13 cellular contexts compared by ENCODE assay signal in genomic region chr15:60414016-60414682, GRCh38. TPM values are rescaled to one million over a fixed set of nuclear protein-coding genes. Genes with fewer than 3 reads are reported as not detected.
DNase-seq lines count a peak whose midpoint lies in the region; ATAC-seq, FAIRE-seq and TF ChIP-seq lines count a peak whose summit lies in the region.
"Had no signal": no experiment of that assay in that cellular context is flagged by ENCODE, and none has a peak within 500 bp of the region (broad histone marks: within the 10 kb centered on the region; RNA-seq: fewer than 3 reads in every experiment).

No MANE protein-coding gene starts in this region.

- H3K27ac ChIP-seq in PC-3 (ENCODE audit: low read length) (peak overlapping the region; percentile 62), H1 (ENCODE audit: low read depth, low read length) (no peak overlapping the region)

- no peaks in the 10 kb centered on the region for H3K36me3 ChIP-seq in PC-3 (ENCODE audit: low read depth, low read length)
- no peaks in the 10 kb centered on the region for H3K36me3 ChIP-seq in H1 (ENCODE audit: control insufficient read depth in 2 of 4, insufficient read depth in 4 of 4, low read length in 3 of 4)

- TF ChIP-seq EP300 in H1 (IDR thresholded peaks at IDR 0.05; ENCODE audit: borderline replicate concordance in 1 of 2, low read depth in 2 of 2, low read length in 2 of 2): no peak

- no peak overlapping the region for H2AFZ ChIP-seq in PC-3 (ENCODE audit: low read length)
- no peak overlapping the region for H2AFZ ChIP-seq in H1 (ENCODE audit: low read length)

- peak; percentile 94 for ATAC-seq in PC-3
- peak; percentile 80 for ATAC-seq in omental fat pad (ENCODE audit: low FRiP score)
- ATAC-seq in activated CD8-positive, alpha-beta memory T cell treated with anti-CD3 and anti-CD28 coated beads, Interleukin-2, amount 10 ng/mL, durations not matched to agents 7 days and 5 days: no peak
- ATAC-seq: stimulated activated naive B cell treated with anti-CD40 and anti-IgM and Interleukin-4, amounts not matched to agents 10 μg/mL and 1 μg/mL and 100 μg/mL, for 72 hours had no signal

- no peak overlapping the region for H3K4me3 Mint-ChIP-seq in activated CD8-positive, alpha-beta memory T cell treated with anti-CD3 and anti-CD28 coated beads, Interleukin-2, amount 10 ng/mL, durations not matched to agents 7 days and 5 days
- H3K4me3 Mint-ChIP-seq: stimulated activated naive B cell treated with anti-CD40 and anti-IgM and Interleukin-4, amounts not matched to agents 10 μg/mL and 1 μg/mL and 100 μg/mL, for 72 hours had no signal

- no peak overlapping the region for H2BK20ac ChIP-seq in H1 (ENCODE audit: low read length)

- H4K8ac ChIP-seq in H1 (ENCODE audit: extremely low read depth, insufficient read depth, low read length): no peak overlapping the region

- peaks cover 25% of the 10 kb centered on the region for H3K4me1 ChIP-seq in PC-3 (ENCODE audit: insufficient read depth, low read length)
- no peaks in the 10 kb centered on the region for H3K4me1 ChIP-seq in H1 (replicated peaks in 1 of 4; ENCODE audit: control insufficient read depth in 3 of 4, insufficient read depth in 4 of 4, low read length in 3 of 4)

- TF ChIP-seq RAD21 in H1 (IDR thresholded peaks at IDR 0.05 in 1 of 2, conservative IDR thresholded peaks at IDR 0.05 in 1 of 2; ENCODE audit: low read depth in 2 of 2, low read length in 2 of 2): no peak

- no peaks in the 10 kb centered on the region for H3K23me2 ChIP-seq in H1 (ENCODE audit: low read depth, low read length)

- no peaks in the 10 kb centered on the region for H3K27me3 ChIP-seq in PC-3 (ENCODE audit: low read length)
- H3K27me3 ChIP-seq in H1 (replicated peaks in 1 of 4; ENCODE audit: control insufficient read depth in 3 of 4, extremely low read depth in 1 of 4, insufficient read depth in 3 of 4, low read length in 3 of 4): no peaks in the 10 kb centered on the region

- 0 out of 2 replicates have a peak overlapping the region, but pooled peaks have one; percentile 39 for H2BK12ac ChIP-seq in H1 (ENCODE audit: low read depth, low read length)

- H3K9ac ChIP-seq in PC-3 (ENCODE audit: low read length) (0 out of 2 replicates have a peak overlapping the region, but pooled peaks have one; percentile 10), H1 (replicated peaks in 1 of 4; ENCODE audit: extremely low read depth in 1 of 4, low read depth in 3 of 4, low read length in 3 of 4) (no peak overlapping the region)

- H3K18ac ChIP-seq in H1 (ENCODE audit: extremely low read depth, low read length): no peak overlapping the region

- H3K4ac ChIP-seq in H1 (replicated peaks; ENCODE audit: insufficient read length, low read depth, low read length): no peak overlapping the region

- no peak overlapping the region for H4K91ac ChIP-seq in H1 (replicated peaks; ENCODE audit: insufficient read length, low read length)

- peaks cover 4% of the 10 kb centered on the region for H3F3A ChIP-seq in PC-3 (ENCODE audit: low read length, unreplicated experiment)

- TF ChIP-seq POLR2A in H1 (IDR thresholded peaks at IDR 0.05; ENCODE audit: control extremely low read depth in 1 of 2, low read depth in 2 of 2, low read length in 2 of 2): no peak
- no peak for TF ChIP-seq POLR2A in GM12891 (IDR thresholded peaks at IDR 0.05; ENCODE audit: low read depth, low read length)

- CTCF ChIA-PET in PC-3 (lab: Charles Lee) (no interaction called here), H1 (lab: Charles Lee; ENCODE audit: partially characterized antibody) (interaction anchor here (1.1 to 1.8 kb wide), 5 partner anchors 8 to 202 kb away, joined by 3 to 6 read pairs (median 3); no protein-coding TSS in a partner anchor)
- CTCF ChIA-PET in activated CD8-positive, alpha-beta memory T cell treated with anti-CD3 and anti-CD28 coated beads, Interleukin-2, amount 10 ng/mL, durations not matched to agents 7 days and 5 days (lab: Charles Lee): interaction anchor here (1.7 kb wide), 1 partner anchor 16 kb away, joined by 4 read pairs; no protein-coding TSS in a partner anchor

- no peaks in the 10 kb centered on the region for H3K79me1 ChIP-seq in H1 (ENCODE audit: low read depth, low read length)

- H3K27ac Mint-ChIP-seq in activated CD8-positive, alpha-beta memory T cell treated with anti-CD3 and anti-CD28 coated beads, Interleukin-2, amount 10 ng/mL, durations not matched to agents 7 days and 5 days: no peak overlapping the region
- H3K27ac Mint-ChIP-seq: stimulated activated naive B cell treated with anti-CD40 and anti-IgM and Interleukin-4, amounts not matched to agents 10 μg/mL and 1 μg/mL and 100 μg/mL, for 72 hours had no signal

- H4K5ac ChIP-seq in H1 (ENCODE audit: insufficient read length, low read depth, low read length): no peak overlapping the region

- 74% methylated on average over 10 of the region's 10 CpGs; no CpG with 5 or more reads in 1 of the 2 experiments for WGBS in H1 (ENCODE audit: extremely low coverage in 1 of 2, insufficient coverage in 1 of 2, insufficient read length in 1 of 2, insufficient replicate concordance in 2 of 2, low coverage in 1 of 2, low lambda C conversion rate in 2 of 2, missing lambda C conversion rate in 1 of 2), 2 experiments

- POLR2A ChIA-PET in PC-3 (lab: Charles Lee; ENCODE audit: unreplicated experiment) (interaction anchor here (0.6 kb wide), 2 partner anchors 14 to 51 kb away, joined by 3 to 6 read pairs; no protein-coding TSS in a partner anchor), H1 (lab: Charles Lee; ENCODE audit: partially characterized antibody) (interaction anchor here (1.3 to 1.7 kb wide), 2 partner anchors 14 to 22 kb away, joined by 3 to 6 read pairs; no protein-coding TSS in a partner anchor)

- H3K4me3 ChIP-seq in PC-3 (ENCODE audit: low read length): no peak overlapping the region
- no peak overlapping the region for H3K4me3 ChIP-seq in H1 (ENCODE audit: extremely low read depth in 1 of 4, insufficient read depth in 2 of 4, low read depth in 3 of 4, low read length in 4 of 4)

- no peak overlapping the region for H3K56ac ChIP-seq in H1 (replicated peaks; ENCODE audit: insufficient read length, low read depth, low read length)

- intact Hi-C loops in PC-3 (cut with micrococcal nuclease): no loop called here

- H3K4me1 Mint-ChIP-seq in activated CD8-positive, alpha-beta memory T cell treated with anti-CD3 and anti-CD28 coated beads, Interleukin-2, amount 10 ng/mL, durations not matched to agents 7 days and 5 days: peaks cover 8% of the 10 kb centered on the region

- H3K9me3 Mint-ChIP-seq in activated CD8-positive, alpha-beta memory T cell treated with anti-CD3 and anti-CD28 coated beads, Interleukin-2, amount 10 ng/mL, durations not matched to agents 7 days and 5 days (ENCODE audit: low read depth): no peaks in the 10 kb centered on the region
- H3K9me3 Mint-ChIP-seq: stimulated activated naive B cell treated with anti-CD40 and anti-IgM and Interleukin-4, amounts not matched to agents 10 μg/mL and 1 μg/mL and 100 μg/mL, for 72 hours had no signal

- BruUV-seq in PC-3 (replicated peaks; lab: Mats Ljungman, UMichigan): no TSS peak

- H3K4me2 ChIP-seq in PC-3 (ENCODE audit: low read length): peak overlapping the region; percentile 45
- H3K4me2 ChIP-seq in H1 (ENCODE audit: insufficient read depth in 1 of 2, low read depth in 2 of 2, low read length in 2 of 2): no peak overlapping the region

- H2BK15ac ChIP-seq in H1 (ENCODE audit: low read length): no peak overlapping the region

- H4K20me1 ChIP-seq in PC-3 (ENCODE audit: low read length) (no peaks in the 10 kb centered on the region), H1 (replicated peaks in 1 of 2; ENCODE audit: control insufficient read depth in 1 of 2, insufficient read depth in 2 of 2, low read length in 2 of 2) (no peaks in the 10 kb centered on the region)

- no peaks in the 10 kb centered on the region for H3K9me3 ChIP-seq in PC-3 (ENCODE audit: low read length)
- no peaks in the 10 kb centered on the region for H3K9me3 ChIP-seq in H1 (ENCODE audit: insufficient read depth in 2 of 2, low read depth in 1 of 2, low read length in 1 of 2)

- H2BK5ac ChIP-seq in H1 (ENCODE audit: low read depth, low read length): no peak overlapping the region

- H3K9me2 ChIP-seq in PC-3 (replicated peaks; ENCODE audit: low read length): no peaks in the 10 kb centered on the region

- H3K14ac ChIP-seq in H1 (ENCODE audit: insufficient read length): no peak overlapping the region

- TF ChIP-seq CTCF in PC-3 (conservative IDR thresholded peaks at IDR 0.05; ENCODE audit: low read depth, low read length) (no peak), H1 (IDR thresholded peaks at IDR 0.05; ENCODE audit: control extremely low read depth in 1 of 3, insufficient read depth in 1 of 3, low read depth in 1 of 3, low read length in 3 of 3) (no peak), omental fat pad (IDR thresholded peaks at IDR 0.05) (no peak)

- no peaks in the 10 kb centered on the region for H3K79me2 ChIP-seq in PC-3 (ENCODE audit: low read length)
- H3K79me2 ChIP-seq in H1 (ENCODE audit: control insufficient read depth in 1 of 2, insufficient read depth in 2 of 2, low read length in 2 of 2): no peaks in the 10 kb centered on the region

- no peak overlapping the region for H2AK5ac ChIP-seq in H1 (ENCODE audit: low read depth, low read length)

- no peak for FAIRE-seq in H1 (lab: Jason Lieb, UNC)
- no peak for FAIRE-seq in GM12891 (lab: Jason Lieb, UNC)
- FAIRE-seq: TTC549 had no signal

- no peak overlapping the region for H2BK120ac ChIP-seq in H1 (replicated peaks; ENCODE audit: low read depth, low read length)

- H3K27me3 Mint-ChIP-seq in activated CD8-positive, alpha-beta memory T cell treated with anti-CD3 and anti-CD28 coated beads, Interleukin-2, amount 10 ng/mL, durations not matched to agents 7 days and 5 days: no peaks in the 10 kb centered on the region
- H3K27me3 Mint-ChIP-seq: stimulated activated naive B cell treated with anti-CD40 and anti-IgM and Interleukin-4, amounts not matched to agents 10 μg/mL and 1 μg/mL and 100 μg/mL, for 72 hours had no signal

- DNase-seq in ELR (ENCODE audit: low read depth) (peak; percentile 65), PC-3 (peak; percentile 81), H1 (ENCODE audit: low read depth in 1 of 2, low spot score in 2 of 2) (no peak), omental fat pad (ENCODE audit: low spot score) (no peak), GM12891 (ENCODE audit: insufficient read length, low spot score) (no peak), SW 1271 (lab: John Stamatoyannopoulos, UW) (no peak)
- no peak for DNase-seq in activated CD8-positive, alpha-beta memory T cell treated with anti-CD3 and anti-CD28 coated beads, Interleukin-2, amount 10 ng/mL, durations not matched to agents 7 days and 5 days
- DNase-seq in activated naive CD4-positive, alpha-beta T cell treated with anti-CD3 and anti-CD28 coated beads, Interleukin-2, amount 50 U/mL, for 16 hours: no peak
- DNase-seq: activated T-cell treated with anti-CD3 and anti-CD28 coated beads for 4 hours; hippocampal formation; NCI-H1105; stimulated activated naive B cell treated with anti-CD40 and anti-IgM and Interleukin-4, amounts not matched to agents 10 μg/mL and 1 μg/mL and 100 μg/mL, for 72 hours had no signal

- no peak overlapping the region for H3K23ac ChIP-seq in H1 (ENCODE audit: insufficient read length)

- peaks cover 3% of the 10 kb centered on the region for H3K36me3 Mint-ChIP-seq in activated CD8-positive, alpha-beta memory T cell treated with anti-CD3 and anti-CD28 coated beads, Interleukin-2, amount 10 ng/mL, durations not matched to agents 7 days and 5 days

RNA-seq across cellular contexts. Expression of gene ANXA2, which starts 16.4 kb away (rescaled TPM):
- total RNA-seq in PC-3 (2014; rRNA removed): 2,114 and 2,202 TPM in 2 replicates
- total RNA-seq in H1 (2021; fragmentation: NEBNext Ultra II Directional; extraction: Animal tissue kit (Norgen Biotek cat#: 25700)): 214 and 217 TPM in 2 replicates
- 112 and 178 TPM in 2 replicates for polyA plus RNA-seq in H1 (2011; rRNA removed)
- 228 TPM for polyA plus RNA-seq in H1 (2011; cell fraction: cytosol; rRNA removed)
- polyA plus RNA-seq in H1 (2011; cell fraction: nucleus; rRNA removed): 144 TPM
- polyA plus RNA-seq in H1 (2012, experiment 1 of 2): 229 to 280 TPM (median 248 TPM) in 4 replicates
- 69.2 TPM for polyA plus RNA-seq in H1 (2012, experiment 2 of 2)
- polyA plus RNA-seq in H1 (2013, experiment 1 of 2): 228 TPM
- polyA plus RNA-seq in H1 (2013, experiment 2 of 2): 226 TPM
- 230 and 269 TPM in 2 replicates for polyA minus RNA-seq in H1 (2011; rRNA and poly(A)+ RNA removed)
- polyA minus RNA-seq in H1 (2011; cell fraction: cytosol; rRNA and poly(A)+ RNA removed): 74.2 TPM
- 106 TPM for polyA minus RNA-seq in H1 (2011; cell fraction: nucleus; rRNA and poly(A)+ RNA removed)
- total RNA-seq in omental fat pad: 1,000 to 10,000 TPM in 3 of 4 donors, 100 to 1,000 TPM in 1; 907 to 1,545 (median 1,123) TPM
- total RNA-seq in activated CD8-positive, alpha-beta memory T cell treated with anti-CD3 and anti-CD28 coated beads, Interleukin-2, amount 10 ng/mL, durations not matched to agents 7 days and 5 days: 100 to 1,000 TPM; 382 to 422 TPM
- polyA plus RNA-seq in GM12891 (2012; ENCODE audit: low read depth, missing spikeins): 59.1 TPM

Comparison
In these comparisons a context has a peak if more than half of its experiments do, and no peak if none do; other contexts are left out.
1. DNase-seq: peak in ELR (single experiment) and PC-3 (single experiment); none in H1 (0 of 2), omental fat pad (single experiment), activated CD8-positive, alpha-beta memory T cell treated with anti-CD3 and anti-CD28 coated beads, Interleukin-2, amount 10 ng/mL, durations not matched to agents 7 days and 5 days (single experiment), GM12891 (single experiment), SW 1271 (0 of 2) and activated naive CD4-positive, alpha-beta T cell treated with anti-CD3 and anti-CD28 coated beads, Interleukin-2, amount 50 U/mL, for 16 hours (single experiment).